13 cellular contexts compared by ENCODE assay signal in the genomic region with DNA sequence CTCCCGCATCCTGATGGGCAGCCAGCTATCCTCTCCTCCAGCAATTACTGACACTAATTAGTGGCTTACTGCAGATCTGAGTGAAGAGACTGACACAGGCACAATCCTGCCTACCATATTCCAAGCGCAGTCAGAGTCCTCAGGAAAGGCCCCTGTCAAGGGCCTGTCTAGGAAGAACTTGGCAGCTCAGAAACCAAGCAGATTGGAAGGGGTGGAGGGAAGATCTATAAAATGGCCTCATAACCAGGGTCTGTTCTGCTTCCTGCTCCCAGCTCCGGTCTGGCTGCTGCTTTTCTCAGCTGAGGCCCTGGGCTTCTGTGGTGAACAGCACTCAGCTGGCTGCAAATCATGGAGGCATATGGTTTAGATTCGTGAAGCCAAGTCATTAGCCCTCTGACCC.
"Had no signal": no experiment of that assay in that cellular context is flagged by ENCODE, and none has a peak within 500 bp of the region (broad histone marks: within the 10 kb centered on the region; RNA-seq: fewer than 3 reads in every experiment).

No MANE protein-coding gene starts in this region.

- H3K9me3 ChIP-seq: ascending aorta, esophagus squamous epithelium, sigmoid colon had no signal

- H3K27ac ChIP-seq: ascending aorta, esophagus squamous epithelium, sigmoid colon had no signal

- H3K4me1 ChIP-seq: ascending aorta, esophagus squamous epithelium, sigmoid colon had no signal

- DNase-seq: activated CD4-positive, alpha-beta T cell treated with anti-CD3 and anti-CD28 coated beads for 48 hours; activated naive CD4-positive, alpha-beta T cell; esophagus squamous epithelium; foreskin fibroblast; immature natural killer cell; left colon; sigmoid colon; stimulated activated CD4-positive, alpha-beta T cell treated with anti-CD3 and anti-CD28 coated beads, Interleukin-2, amount 100 ng/mL, for 24 hours; stimulated activated naive CD4-positive, alpha-beta T cell had no signal

- H3K27me3 ChIP-seq: ascending aorta, esophagus squamous epithelium, sigmoid colon had no signal

- H3K4me3 ChIP-seq: ascending aorta, esophagus squamous epithelium, sigmoid colon had no signal

- ATAC-seq: left colon; natural killer cell treated with Interleukin-12 subunit alpha and Interleukin-12 subunit beta and Interleukin-15 and Interleukin-18, amount 100 ng/mL, for 72 hours; WTC11 had no signal

- H3K36me3 ChIP-seq: ascending aorta, esophagus squamous epithelium, sigmoid colon had no signal

- FAIRE-seq: colon had no signal
